ENCODE assay signal across 14 cellular contexts in genomic region chr2:88159481-88159880, GRCh38. TPM values are rescaled to one million over a fixed set of nuclear protein-coding genes. Genes with fewer than 3 reads are reported as not detected.
DNase-seq lines count a peak whose midpoint lies in the region; ATAC-seq and TF ChIP-seq lines count a peak whose summit lies in the region.
"Had no signal": no experiment of that assay in that cellular context is flagged by ENCODE, and none has a peak within 500 bp of the region (broad histone marks: within the 10 kb centered on the region; RNA-seq: fewer than 3 reads in every experiment).

No MANE protein-coding gene starts in this region.

- no peak overlapping the region for H2BK12ac ChIP-seq in mesenchymal stem cell (ENCODE audit: low read length in 2 of 2)

- no peak overlapping the region for H3K14ac ChIP-seq in mesenchymal stem cell (ENCODE audit: low read length in 2 of 2)

- H2AFZ ChIP-seq in mesenchymal stem cell (ENCODE audit: low read depth, low read length): no peak overlapping the region

- TF ChIP-seq POLR2A in transverse colon (IDR thresholded peaks at IDR 0.05): no peak

- H3K23ac ChIP-seq in mesenchymal stem cell (ENCODE audit: low read length in 2 of 2): no peak overlapping the region

- H3K4ac ChIP-seq in mesenchymal stem cell (ENCODE audit: low read depth in 1 of 2, low read length in 2 of 2): no peak overlapping the region

- TF ChIP-seq CTCF in right atrium auricular region (IDR thresholded peaks at IDR 0.05) (no peak), transverse colon (IDR thresholded peaks at IDR 0.05) (no peak)

- WGBS in mesenchymal stem cell: 82% methylated on average over 1 of the region's 3 CpGs
- WGBS in transverse colon (ENCODE audit: low coverage in 1 of 2), 2 donors: 53 to 72% methylated on average over 3 of the region's 3 CpGs

- no peak for DNase-seq in Right ventricle myocardium superior
- DNase-seq in right atrium auricular region (ENCODE audit: low spot score): no peak
- DNase-seq in mesenchymal stem cell: no peak
- DNase-seq in transverse colon: no peak
- DNase-seq in DMS 273 (lab: John Stamatoyannopoulos, UW; ENCODE audit: unreplicated experiment): no peak
- DNase-seq in dermis blood vessel endothelial cell: no peak
- no peak for DNase-seq in HT-29 (ENCODE audit: low spot score)
- DNase-seq: 8988T had no signal

- H4K91ac ChIP-seq in mesenchymal stem cell (ENCODE audit: low read length): no peak overlapping the region

- no peak overlapping the region for H2AK5ac ChIP-seq in mesenchymal stem cell (ENCODE audit: low read length, severe bottlenecking)

- no peaks in the 10 kb centered on the region for H3K27me3 ChIP-seq in right atrium auricular region
- H3K27me3 ChIP-seq in mesenchymal stem cell (ENCODE audit: control insufficient read depth in 1 of 2, insufficient read depth in 1 of 2, low read length in 2 of 2): peaks cover 0 to 6% of the 10 kb centered on the region in 2 experiments
- H3K27me3 ChIP-seq in transverse colon: no peaks in the 10 kb centered on the region
- H3K27me3 ChIP-seq: BLaER1 had no signal

- no peak overlapping the region for H3K4me3 ChIP-seq in right atrium auricular region
- H3K4me3 ChIP-seq in mesenchymal stem cell (ENCODE audit: insufficient read depth in 1 of 2, low read depth in 1 of 2, low read length in 2 of 2): no peak overlapping the region
- no peak overlapping the region for H3K4me3 ChIP-seq in transverse colon
- H3K4me3 ChIP-seq: BLaER1, GM12878 had no signal

- no peak overlapping the region for H3K4me2 ChIP-seq in mesenchymal stem cell (ENCODE audit: low read length, poor library complexity, severe bottlenecking)
- H3K4me2 ChIP-seq: BLaER1 had no signal

- no peak overlapping the region for H2BK120ac ChIP-seq in mesenchymal stem cell (ENCODE audit: low read depth, low read length)

- no peak overlapping the region for H4K8ac ChIP-seq in mesenchymal stem cell (ENCODE audit: low read length)

- H3K79me1 ChIP-seq in mesenchymal stem cell (replicated peaks; ENCODE audit: low read length, poor library complexity, severe bottlenecking): no peaks in the 10 kb centered on the region

- no peak overlapping the region for H3K27ac ChIP-seq in right atrium auricular region
- no peak overlapping the region for H3K27ac ChIP-seq in mesenchymal stem cell (ENCODE audit: low read length, poor library complexity, severe bottlenecking)
- peak overlapping the region in 3 of 4 donors; percentile 17 to 48 (median 28) for H3K27ac ChIP-seq in transverse colon
- H3K27ac ChIP-seq: BLaER1, HL-60 had no signal

- no peak overlapping the region for H2BK15ac ChIP-seq in mesenchymal stem cell (ENCODE audit: low read depth, poor library complexity, severe bottlenecking)

- intact Hi-C loops in Right ventricle myocardium superior (cut with DNase I) (no loop called here), transverse colon (cut with DNase I; ENCODE audit: low total_unique reads) (loop anchor here (1.0 kb wide), 1 partner anchor 99 kb away; no protein-coding TSS in a partner anchor)

- H3K18ac ChIP-seq in mesenchymal stem cell (ENCODE audit: low read depth in 1 of 2, low read length in 2 of 2): no peak overlapping the region

- in situ Hi-C loops in transverse colon (cut with MboI; ENCODE audit: low pct_ligation_motif_present in 1 of 4, low pct_unique_long_range_greater_than_20kb in 1 of 4, low sequenced_read_pairs in 3 of 4): loop anchor here in 1 of 4 donors (10.0 kb wide), 1 partner anchor 95 kb away; the partner anchor contains the start of gene SMYD1

- no peaks in the 10 kb centered on the region for H3K36me3 ChIP-seq in right atrium auricular region
- H3K36me3 ChIP-seq in mesenchymal stem cell (ENCODE audit: control insufficient read depth in 1 of 2, insufficient read depth in 2 of 2, low read depth in 1 of 2, low read length in 2 of 2): no peaks in the 10 kb centered on the region
- H3K36me3 ChIP-seq in transverse colon: no peaks in the 10 kb centered on the region
- H3K36me3 ChIP-seq: BLaER1 had no signal

- H3K4me1 ChIP-seq in right atrium auricular region (no peaks in the 10 kb centered on the region), mesenchymal stem cell (ENCODE audit: control insufficient read depth, insufficient read depth, low read depth, low read length) (no peaks in the 10 kb centered on the region), transverse colon (peaks cover 0 to 10% (median 2%) of the 10 kb centered on the region in 4 donors)
- H3K4me1 ChIP-seq: BLaER1 had no signal

- H2BK5ac ChIP-seq in mesenchymal stem cell (ENCODE audit: low read depth, low read length, poor library complexity, severe bottlenecking): no peak overlapping the region

- peak overlapping the region; percentile 19 for H3K9ac ChIP-seq in mesenchymal stem cell (ENCODE audit: low read length)
- H3K9ac ChIP-seq: BLaER1 had no signal

- TF ChIP-seq EP300 in transverse colon (IDR thresholded peaks at IDR 0.05; ENCODE audit: low read depth): no peak

- H3K9me3 ChIP-seq in right atrium auricular region (no peaks in the 10 kb centered on the region), mesenchymal stem cell (ENCODE audit: control insufficient read depth, low read length) (no peaks in the 10 kb centered on the region), transverse colon (no peaks in the 10 kb centered on the region)
- H3K9me3 ChIP-seq: BLaER1 had no signal

- peak; percentile 12 for ATAC-seq in Right ventricle myocardium superior (ENCODE audit: poor library complexity)
- ATAC-seq in HG03354 (IDR thresholded peaks at IDR 0.05; ENCODE audit: poor library complexity, severe bottlenecking, unreplicated experiment): peak; percentile 25

RNA-seq across cellular contexts. Expression of gene THNSL2, which starts 10.7 kb away (rescaled TPM):
- total RNA-seq in Right ventricle myocardium superior: 27.4 TPM
- 10 to 100 TPM; 21.2 to 34.3 TPM for total RNA-seq in right atrium auricular region
- polyA plus RNA-seq in mesenchymal stem cell (2013, experiment 1 of 2): 4.5 TPM
- 5.1 TPM for polyA plus RNA-seq in mesenchymal stem cell (2013, experiment 2 of 2)
- total RNA-seq in transverse colon: 10 to 100 TPM in 3 of 4 donors, 1 to 10 TPM in 1; 1.1 to 33.2 (median 17.5) TPM
- total RNA-seq in dermis blood vessel endothelial cell: under 0.01 and 0.14 TPM in 2 replicates
- total RNA-seq in HT-29 (2014; rRNA removed; shearing (Covaris generic)): 1.2 and 1.6 TPM in 2 replicates
- total RNA-seq: G401, IMR-90 had no signal
- polyA plus RNA-seq: GM12878, IMR-90 had no signal

RNA-seq across cellular contexts. Expression of gene FABP1, which starts 31.6 kb away (rescaled TPM):
- total RNA-seq in Right ventricle myocardium superior: not detected
- total RNA-seq in right atrium auricular region: not detected
- not detected for polyA plus RNA-seq in mesenchymal stem cell (2013, experiment 1 of 2)
- not detected for polyA plus RNA-seq in mesenchymal stem cell (2013, experiment 2 of 2)
- 1,000 to 10,000 TPM; 1,053 to 3,583 (median 2,025) TPM for total RNA-seq in transverse colon
- not detected in 2 replicates for total RNA-seq in dermis blood vessel endothelial cell
- 0.21 TPM in 1 of 2 replicates, not detected in the other for total RNA-seq in HT-29 (2014; rRNA removed; shearing (Covaris generic))
- total RNA-seq: G401, GM12878, IMR-90 had no signal
- polyA plus RNA-seq: GM12878, IMR-90 had no signal

Comparison
In these comparisons a context has a peak if more than half of its experiments do, and no peak if none do; other contexts are left out.
1. H3K27ac ChIP-seq: peak in transverse colon (3 of 4); none in right atrium auricular region (0 of 2) and mesenchymal stem cell (single experiment).
2. RNA of gene FABP1, which starts 31.6 kb away (total RNA-seq): 1,053 to 3,583 TPM in transverse colon; not detected in Right ventricle myocardium superior (single experiment), 0.21 TPM in HT-29, not detected in right atrium auricular region and not detected in dermis blood vessel endothelial cell; every median in the first group is over 100 times any median in the second.